In genomic region chr14:19180297-19180696, GRCh38 we compare ENCODE assay signal across 5 cellular contexts.
DNase-seq lines count a peak whose midpoint lies in the region; ATAC-seq and TF ChIP-seq lines count a peak whose summit lies in the region.
"Not testable (repeated sequence)": the region's sequence is repeated elsewhere in the genome, so short reads cannot be mapped to it uniquely, and the experiment has no call there.

No MANE protein-coding gene starts in this region.

- not testable (repeated sequence) for ATAC-seq in PC-3

- TF ChIP-seq POLR2A in spleen (IDR thresholded peaks at IDR 0.05): not testable (repeated sequence)

- CTCF ChIA-PET in PC-3 (lab: Charles Lee): not testable (repeated sequence)

- BruUV-seq in PC-3 (replicated peaks; lab: Mats Ljungman, UMichigan): not testable (repeated sequence)

- H3F3A ChIP-seq in PC-3 (ENCODE audit: low read length, unreplicated experiment): not testable (repeated sequence)

- intact Hi-C loops in PC-3 (cut with micrococcal nuclease); spleen (cut with DNase I; ENCODE audit: low total_unique reads): not testable (repeated sequence)

- H3K4me3 ChIP-seq in PC-3 (ENCODE audit: low read length); coronary artery; spleen: not testable (repeated sequence)

- H3K27me3 ChIP-seq in PC-3 (ENCODE audit: low read length); spleen (replicated peaks in 1 of 7): not testable (repeated sequence)

- TF ChIP-seq CTCF in GM13977 (IDR thresholded peaks at IDR 0.05; ENCODE audit: extremely low read depth, insufficient read depth, missing control alignments); PC-3 (conservative IDR thresholded peaks at IDR 0.05; ENCODE audit: low read depth, low read length); coronary artery (IDR thresholded peaks at IDR 0.05); spleen (IDR thresholded peaks at IDR 0.05 in 8 of 11, conservative IDR thresholded peaks at IDR 0.05 in 3 of 11): not testable (repeated sequence)

- DNase-seq in GM13977 (ENCODE audit: low spot score): peak; percentile 1
- peak; percentile 0 for DNase-seq in PC-3
- DNase-seq in coronary artery (ENCODE audit: low spot score): peak; percentile 5
- peak; percentile 1 for DNase-seq in germinal center (ENCODE audit: low spot score)
- peak; percentile 70 for DNase-seq in spleen

- WGBS in spleen, 5 donors: 72 to 81% (median 77%) methylated on average over 2 of the region's 2 CpGs

- not testable (repeated sequence) for H3K27ac ChIP-seq in PC-3 (ENCODE audit: low read length); coronary artery; spleen

- in situ Hi-C loops in GM13977 (cut with MboI; ENCODE audit: low pct_unique_long_range_greater_than_20kb, low sequenced_read_pairs, unreplicated experiment): not testable (repeated sequence)

- not testable (repeated sequence) for H2AFZ ChIP-seq in PC-3 (ENCODE audit: low read length)

- not testable (repeated sequence) for H3K9me2 ChIP-seq in PC-3 (replicated peaks; ENCODE audit: low read length)

- not testable (repeated sequence) for H3K4me2 ChIP-seq in PC-3 (ENCODE audit: low read length)

- H3K79me2 ChIP-seq in PC-3 (ENCODE audit: low read length): not testable (repeated sequence)

- not testable (repeated sequence) for H3K4me1 ChIP-seq in PC-3 (ENCODE audit: insufficient read depth, low read length); spleen

- H3K9me3 ChIP-seq in PC-3 (ENCODE audit: low read length); spleen: not testable (repeated sequence)

- POLR2A ChIA-PET in PC-3 (lab: Charles Lee; ENCODE audit: unreplicated experiment): not testable (repeated sequence)

- not testable (repeated sequence) for H3K9ac ChIP-seq in PC-3 (ENCODE audit: low read length)

- H4K20me1 ChIP-seq in PC-3 (ENCODE audit: low read length): not testable (repeated sequence)

- not testable (repeated sequence) for H3K36me3 ChIP-seq in PC-3 (ENCODE audit: low read depth, low read length); spleen

Comparison
In these comparisons a context has a peak if more than half of its experiments do, and no peak if none do; other contexts are left out.
1. DNase-seq: peak in every context shown above with its lines; median percentile 70 in spleen; 5 in coronary artery; 1 in GM13977; 1 in germinal center; 0 in PC-3.